1 cellular context compared by ENCODE assay signal in the genomic region with DNA sequence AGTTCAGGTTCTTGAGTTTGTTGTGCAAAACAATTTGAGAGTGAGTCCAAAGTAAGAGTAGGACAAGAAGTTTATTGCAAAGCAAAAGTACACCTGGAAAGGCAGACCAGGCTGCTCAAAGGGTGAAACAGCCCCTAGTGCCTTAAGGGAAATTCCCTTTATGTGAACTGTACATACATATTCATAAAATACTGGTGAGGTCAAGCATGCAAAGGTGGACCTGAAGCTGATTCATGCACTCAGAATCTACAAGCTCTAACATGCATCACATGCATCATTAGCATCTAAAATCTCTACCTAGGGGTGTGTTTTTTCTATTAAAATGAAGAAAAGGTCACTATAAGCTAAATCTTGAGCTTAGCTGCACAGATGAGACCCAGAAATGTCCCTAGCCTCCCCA.
TF ChIP-seq lines count a peak whose summit lies in the region.

No MANE protein-coding gene starts in this region.

TF ChIP-seq in GM23338, 12 proteins besides CTCF, POLR2A, EP300 and RAD21 (continued from another document):
- TF ChIP-seq, protein P1, sequence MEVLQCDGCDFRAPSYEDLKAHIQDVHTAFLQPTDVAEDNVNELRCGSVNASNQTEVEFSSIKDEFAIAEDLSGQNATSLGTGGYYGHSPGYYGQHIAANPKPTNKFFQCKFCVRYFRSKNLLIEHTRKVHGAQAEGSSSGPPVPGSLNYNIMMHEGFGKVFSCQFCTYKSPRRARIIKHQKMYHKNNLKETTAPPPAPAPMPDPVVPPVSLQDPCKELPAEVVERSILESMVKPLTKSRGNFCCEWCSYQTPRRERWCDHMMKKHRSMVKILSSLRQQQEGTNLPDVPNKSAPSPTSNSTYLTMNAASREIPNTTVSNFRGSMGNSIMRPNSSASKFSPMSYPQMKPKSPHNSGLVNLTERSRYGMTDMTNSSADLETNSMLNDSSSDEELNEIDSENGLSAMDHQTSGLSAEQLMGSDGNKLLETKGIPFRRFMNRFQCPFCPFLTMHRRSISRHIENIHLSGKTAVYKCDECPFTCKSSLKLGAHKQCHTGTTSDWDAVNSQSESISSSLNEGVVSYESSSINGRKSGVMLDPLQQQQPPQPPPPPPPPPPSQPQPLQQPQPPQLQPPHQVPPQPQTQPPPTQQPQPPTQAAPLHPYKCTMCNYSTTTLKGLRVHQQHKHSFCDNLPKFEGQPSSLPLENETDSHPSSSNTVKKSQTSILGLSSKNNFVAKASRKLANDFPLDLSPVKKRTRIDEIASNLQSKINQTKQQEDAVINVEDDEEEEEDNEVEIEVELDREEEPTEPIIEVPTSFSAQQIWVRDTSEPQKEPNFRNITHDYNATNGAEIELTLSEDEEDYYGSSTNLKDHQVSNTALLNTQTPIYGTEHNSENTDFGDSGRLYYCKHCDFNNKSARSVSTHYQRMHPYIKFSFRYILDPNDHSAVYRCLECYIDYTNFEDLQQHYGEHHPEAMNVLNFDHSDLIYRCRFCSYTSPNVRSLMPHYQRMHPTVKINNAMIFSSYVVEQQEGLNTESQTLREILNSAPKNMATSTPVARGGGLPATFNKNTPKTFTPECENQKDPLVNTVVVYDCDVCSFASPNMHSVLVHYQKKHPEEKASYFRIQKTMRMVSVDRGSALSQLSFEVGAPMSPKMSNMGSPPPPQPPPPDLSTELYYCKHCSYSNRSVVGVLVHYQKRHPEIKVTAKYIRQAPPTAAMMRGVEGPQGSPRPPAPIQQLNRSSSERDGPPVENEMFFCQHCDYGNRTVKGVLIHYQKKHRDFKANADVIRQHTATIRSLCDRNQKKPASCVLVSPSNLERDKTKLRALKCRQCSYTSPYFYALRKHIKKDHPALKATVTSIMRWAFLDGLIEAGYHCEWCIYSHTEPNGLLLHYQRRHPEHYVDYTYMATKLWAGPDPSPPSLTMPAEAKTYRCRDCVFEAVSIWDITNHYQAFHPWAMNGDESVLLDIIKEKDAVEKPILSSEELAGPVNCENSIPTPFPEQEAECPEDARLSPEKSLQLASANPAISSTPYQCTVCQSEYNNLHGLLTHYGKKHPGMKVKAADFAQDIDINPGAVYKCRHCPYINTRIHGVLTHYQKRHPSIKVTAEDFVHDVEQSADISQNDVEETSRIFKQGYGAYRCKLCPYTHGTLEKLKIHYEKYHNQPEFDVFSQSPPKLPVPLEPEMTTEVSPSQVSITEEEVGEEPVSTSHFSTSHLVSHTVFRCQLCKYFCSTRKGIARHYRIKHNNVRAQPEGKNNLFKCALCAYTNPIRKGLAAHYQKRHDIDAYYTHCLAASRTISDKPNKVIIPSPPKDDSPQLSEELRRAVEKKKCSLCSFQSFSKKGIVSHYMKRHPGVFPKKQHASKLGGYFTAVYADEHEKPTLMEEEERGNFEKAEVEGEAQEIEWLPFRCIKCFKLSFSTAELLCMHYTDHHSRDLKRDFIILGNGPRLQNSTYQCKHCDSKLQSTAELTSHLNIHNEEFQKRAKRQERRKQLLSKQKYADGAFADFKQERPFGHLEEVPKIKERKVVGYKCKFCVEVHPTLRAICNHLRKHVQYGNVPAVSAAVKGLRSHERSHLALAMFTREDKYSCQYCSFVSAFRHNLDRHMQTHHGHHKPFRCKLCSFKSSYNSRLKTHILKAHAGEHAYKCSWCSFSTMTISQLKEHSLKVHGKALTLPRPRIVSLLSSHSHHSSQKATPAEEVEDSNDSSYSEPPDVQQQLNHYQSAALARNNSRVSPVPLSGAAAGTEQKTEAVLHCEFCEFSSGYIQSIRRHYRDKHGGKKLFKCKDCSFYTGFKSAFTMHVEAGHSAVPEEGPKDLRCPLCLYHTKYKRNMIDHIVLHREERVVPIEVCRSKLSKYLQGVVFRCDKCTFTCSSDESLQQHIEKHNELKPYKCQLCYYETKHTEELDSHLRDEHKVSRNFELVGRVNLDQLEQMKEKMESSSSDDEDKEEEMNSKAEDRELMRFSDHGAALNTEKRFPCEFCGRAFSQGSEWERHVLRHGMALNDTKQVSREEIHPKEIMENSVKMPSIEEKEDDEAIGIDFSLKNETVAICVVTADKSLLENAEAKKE (CRISPR knock-in tag; IDR thresholded peaks at IDR 0.05) = no peak
- no peak for TF ChIP-seq ZNF114 (CRISPR knock-in tag; IDR thresholded peaks at IDR 0.05)
- no peak for TF ChIP-seq POLR2AphosphoS5 (IDR thresholded peaks at IDR 0.05; ENCODE audit: low read depth)
- TF ChIP-seq ZNF331 (CRISPR knock-in tag; IDR thresholded peaks at IDR 0.05; ENCODE audit: low read depth) = no peak
- no peak for TF ChIP-seq STAT1 (IDR thresholded peaks at IDR 0.05; ENCODE audit: unreplicated experiment)
- no peak for TF ChIP-seq NANOG (IDR thresholded peaks at IDR 0.05; ENCODE audit: borderline replicate concordance)
- TF ChIP-seq EZH2phosphoT487 (IDR thresholded peaks at IDR 0.05; ENCODE audit: unreplicated experiment) = no peak
TF ChIP-seq in GM23338: peak in this region for 0.
